8 cellular contexts compared by ENCODE assay signal in genomic region chr13:68264692-68265091, GRCh38.
"Had no signal": no experiment of that assay in that cellular context is flagged by ENCODE, and none has a peak within 500 bp of the region (broad histone marks: within the 10 kb centered on the region; RNA-seq: fewer than 3 reads in every experiment).

No MANE protein-coding gene starts in this region.

- H3K4me3 ChIP-seq: K562 had no signal

- ATAC-seq: HepG2, K562 had no signal

- H3K4me1 Mint-ChIP-seq: IgD-negative memory B cell had no signal

- H3K36me3 Mint-ChIP-seq: IgD-negative memory B cell had no signal

- H3K27ac Mint-ChIP-seq: IgD-negative memory B cell had no signal

- DNase-seq: IMR-90, KBM-7, KG1 had no signal

- H3K9ac ChIP-seq: KMS-11 had no signal

- H3K9me3 Mint-ChIP-seq: IgD-negative memory B cell had no signal

- H3K4me3 Mint-ChIP-seq: IgD-negative memory B cell had no signal

- H3K4me2 ChIP-seq: KMS-11 had no signal

- H3K27ac ChIP-seq: HL-60, KMS-11 had no signal

- H3K27me3 Mint-ChIP-seq: IgD-negative memory B cell had no signal
